ENCODE assay signal across 11 cellular contexts in genomic region chr2:134154269-134154668, GRCh38.
DNase-seq lines count a peak whose midpoint lies in the region; ATAC-seq and TF ChIP-seq lines count a peak whose summit lies in the region.
"Had no signal": no experiment of that assay in that cellular context is flagged by ENCODE, and none has a peak within 500 bp of the region (broad histone marks: within the 10 kb centered on the region; RNA-seq: fewer than 3 reads in every experiment).

No MANE protein-coding gene starts in this region.

- no peak overlapping the region for H3K27ac Mint-ChIP-seq in chondrocyte (ENCODE audit: unreplicated experiment)
- H3K27ac Mint-ChIP-seq in natural killer cell treated with Interleukin-12 subunit alpha and Interleukin-12 subunit beta and Interleukin-15 and Interleukin-18, amount 100 ng/mL, for 72 hours, result no peak overlapping the region

- H3K27me3 Mint-ChIP-seq in chondrocyte (ENCODE audit: low read depth), result no peaks in the 10 kb centered on the region
- H3K27me3 Mint-ChIP-seq in natural killer cell treated with Interleukin-12 subunit alpha and Interleukin-12 subunit beta and Interleukin-15 and Interleukin-18, amount 100 ng/mL, for 72 hours, result no peaks in the 10 kb centered on the region

- no peaks in the 10 kb centered on the region for H3K36me3 ChIP-seq in left lung

- peaks cover 16 to 38% of the 10 kb centered on the region in 2 donors for H3K4me1 ChIP-seq in left lung

- ATAC-seq in GM18867 (IDR thresholded peaks at IDR 0.05; ENCODE audit: unreplicated experiment), result peak; percentile 54
- peak; percentile 77 for ATAC-seq in HG02571 (IDR thresholded peaks at IDR 0.05; ENCODE audit: unreplicated experiment)
- peak; percentile 64 for ATAC-seq in left lung
- ATAC-seq in stimulated activated naive CD8-positive, alpha-beta T cell treated with anti-CD3 and anti-CD28 coated beads, Interleukin-15, Interleukin-2, amounts not matched to agents 100 U/mL and 50 U/mL, for 24 hours, result no peak
- no peak for ATAC-seq in natural killer cell treated with Interleukin-12 subunit alpha and Interleukin-12 subunit beta and Interleukin-15 and Interleukin-18, amount 100 ng/mL, for 72 hours

- no peaks in the 10 kb centered on the region for H3K36me3 Mint-ChIP-seq in chondrocyte (ENCODE audit: low read depth)
- H3K36me3 Mint-ChIP-seq in natural killer cell treated with Interleukin-12 subunit alpha and Interleukin-12 subunit beta and Interleukin-15 and Interleukin-18, amount 100 ng/mL, for 72 hours, result no peaks in the 10 kb centered on the region
- H3K36me3 Mint-ChIP-seq: natural killer cell had no signal

- H3K27me3 ChIP-seq in left lung, result no peaks in the 10 kb centered on the region
- H3K27me3 ChIP-seq: esophagus squamous epithelium had no signal

- no peaks in the 10 kb centered on the region for H3K9me3 ChIP-seq in left lung
- H3K9me3 ChIP-seq: esophagus squamous epithelium had no signal

- H3K9me3 Mint-ChIP-seq in chondrocyte (ENCODE audit: low read depth), result no peaks in the 10 kb centered on the region
- H3K9me3 Mint-ChIP-seq in natural killer cell treated with Interleukin-12 subunit alpha and Interleukin-12 subunit beta and Interleukin-15 and Interleukin-18, amount 100 ng/mL, for 72 hours, result no peaks in the 10 kb centered on the region

- H3K4me3 ChIP-seq in left lung, result no peak overlapping the region
- H3K4me3 ChIP-seq: esophagus squamous epithelium had no signal

- H3K4me3 Mint-ChIP-seq in chondrocyte (ENCODE audit: unreplicated experiment), result no peak overlapping the region
- no peak overlapping the region for H3K4me3 Mint-ChIP-seq in natural killer cell treated with Interleukin-12 subunit alpha and Interleukin-12 subunit beta and Interleukin-15 and Interleukin-18, amount 100 ng/mL, for 72 hours
- H3K4me3 Mint-ChIP-seq: natural killer cell had no signal

- TF ChIP-seq CTCF in left lung (IDR thresholded peaks at IDR 0.05) (no peak), chondrocyte (IDR thresholded peaks at IDR 0.05) (no peak)

- intact Hi-C loops in left lung (cut with DNase I), result no loop called here

- DNase-seq in HuH-7 (ENCODE audit: low spot score) (peak; percentile 20), left lung (peak in 1 of 2 donors; percentile 71), chondrocyte (ENCODE audit: low spot score) (no peak)
- no peak for DNase-seq in stimulated activated CD4-positive, alpha-beta T cell treated with anti-CD3 and anti-CD28 coated beads, Interleukin-2, amount 100 ng/mL, for 24 hours
- no peak for DNase-seq in stimulated activated naive CD8-positive, alpha-beta T cell treated with anti-CD3 and anti-CD28 coated beads, Interleukin-15, Interleukin-2, amounts not matched to agents 100 U/mL and 50 U/mL, for 24 hours
- no peak for DNase-seq in natural killer cell treated with Interleukin-12 subunit alpha and Interleukin-12 subunit beta and Interleukin-15 and Interleukin-18, amount 100 ng/mL, for 72 hours (ENCODE audit: low spot score)
- DNase-seq: activated effector memory CD4-positive, alpha-beta T cell treated with Interleukin-2 at 50 U/mL for 16 hours; esophagus squamous epithelium; natural killer cell had no signal

- H3K27ac ChIP-seq in left lung, result peak overlapping the region in 1 of 2 donors; percentile 20
- H3K27ac ChIP-seq: esophagus squamous epithelium had no signal

- peaks cover 5% of the 10 kb centered on the region for H3K4me1 Mint-ChIP-seq in chondrocyte (ENCODE audit: low read depth)
- peaks cover 24 to 48% of the 10 kb centered on the region in 2 donors for H3K4me1 Mint-ChIP-seq in natural killer cell treated with Interleukin-12 subunit alpha and Interleukin-12 subunit beta and Interleukin-15 and Interleukin-18, amount 100 ng/mL, for 72 hours (ENCODE audit: low read depth in 2 of 2)

Comparison
In these comparisons a context has a peak if more than half of its experiments do, and no peak if none do; other contexts are left out.
1. ATAC-seq: peak in GM18867 (single experiment), HG02571 (single experiment) and left lung (single experiment); none in stimulated activated naive CD8-positive, alpha-beta T cell treated with anti-CD3 and anti-CD28 coated beads, Interleukin-15, Interleukin-2, amounts not matched to agents 100 U/mL and 50 U/mL, for 24 hours (single experiment) and natural killer cell treated with Interleukin-12 subunit alpha and Interleukin-12 subunit beta and Interleukin-15 and Interleukin-18, amount 100 ng/mL, for 72 hours (0 of 2).